9 cellular contexts compared by ENCODE assay signal in the genomic region with DNA sequence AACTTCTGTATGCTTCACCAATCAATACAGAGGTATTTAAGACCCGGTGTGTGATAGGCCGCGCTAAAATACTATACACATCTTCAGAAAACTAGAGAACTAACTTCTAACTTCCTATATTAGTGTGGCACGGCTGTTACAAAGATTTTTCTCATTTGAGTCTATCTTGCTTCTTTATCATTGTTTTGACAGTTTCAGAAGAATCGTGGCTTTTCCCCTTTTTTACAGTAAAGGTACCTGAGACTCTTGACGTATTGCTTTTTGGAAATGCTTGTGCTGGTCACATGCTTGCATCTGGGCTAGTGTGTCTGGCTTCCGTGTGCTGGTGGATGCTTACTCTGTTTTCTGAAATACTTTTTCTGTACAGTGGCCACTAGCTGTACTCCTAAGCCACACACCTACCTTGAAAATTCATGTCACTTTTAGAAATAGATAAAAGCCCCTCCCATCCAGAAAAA. TPM values are rescaled to one million over a fixed set of nuclear protein-coding genes. Genes with fewer than 3 reads are reported as not detected.
A peak's percentile ranks its signal among the peaks of the same experiment; 100 is the strongest.
DNase-seq lines count a peak whose midpoint lies in the region; ATAC-seq and TF ChIP-seq lines count a peak whose summit lies in the region.
"Had no signal": no experiment of that assay in that cellular context is flagged by ENCODE, and none has a peak within 500 bp of the region (broad histone marks: within the 10 kb centered on the region; RNA-seq: fewer than 3 reads in every experiment).

No MANE protein-coding gene starts in this region.

- no peaks in the 10 kb centered on the region for H3K79me2 ChIP-seq in GM23338 (replicated peaks; ENCODE audit: insufficient read depth)

- peak overlapping the region; percentile 88 for H3K4me3 Mint-ChIP-seq in activated T-cell treated with anti-CD3 and anti-CD28 coated beads, Interleukin-2, amount 50 U/mL, for 24 hours
- peak overlapping the region; percentile 94 for H3K4me3 Mint-ChIP-seq in stimulated activated naive CD8-positive, alpha-beta T cell treated with anti-CD3 and anti-CD28 coated beads, Interleukin-15, Interleukin-2, amounts not matched to agents 100 ng/mL and 50 ng/mL, for 24 hours
- H3K4me3 Mint-ChIP-seq in GM23338, result no peak overlapping the region

- H3K36me3 ChIP-seq in GM23338 (ENCODE audit: insufficient read depth), result no peaks in the 10 kb centered on the region

- ATAC-seq in HG02943 (IDR thresholded peaks at IDR 0.05; ENCODE audit: low read depth, unreplicated experiment), result peak; percentile 73
- ATAC-seq in GM23338, result no peak

- no peaks in the 10 kb centered on the region for H3K27me3 Mint-ChIP-seq in activated T-cell treated with anti-CD3 and anti-CD28 coated beads, Interleukin-2, amount 50 U/mL, for 24 hours
- H3K27me3 Mint-ChIP-seq in stimulated activated naive CD8-positive, alpha-beta T cell treated with anti-CD3 and anti-CD28 coated beads, Interleukin-15, Interleukin-2, amounts not matched to agents 100 ng/mL and 50 ng/mL, for 24 hours, result no peaks in the 10 kb centered on the region
- no peaks in the 10 kb centered on the region for H3K27me3 Mint-ChIP-seq in GM23338 (ENCODE audit: insufficient read depth, low read depth, poor library complexity)

- TF ChIP-seq CTCF in GM23338 (conservative IDR thresholded peaks at IDR 0.05; ENCODE audit: low read depth in 2 of 2), result no peak

- H3K4me3 ChIP-seq in GM23338, result no peak overlapping the region

- H3K4me1 ChIP-seq in GM23338 (ENCODE audit: insufficient read depth), result peaks cover 39% of the 10 kb centered on the region

- no peaks in the 10 kb centered on the region for H3F3A ChIP-seq in GM23338 (replicated peaks; ENCODE audit: low read depth)

- H3K27me3 ChIP-seq in GM23338 (ENCODE audit: insufficient read depth), result no peaks in the 10 kb centered on the region

- H3K4me2 ChIP-seq in GM23338, result no peak overlapping the region

- peaks cover 96% of the 10 kb centered on the region for H3K4me1 Mint-ChIP-seq in activated T-cell treated with anti-CD3 and anti-CD28 coated beads, Interleukin-2, amount 50 U/mL, for 24 hours (ENCODE audit: low read depth)
- peaks cover 100% of the 10 kb centered on the region for H3K4me1 Mint-ChIP-seq in stimulated activated naive CD8-positive, alpha-beta T cell treated with anti-CD3 and anti-CD28 coated beads, Interleukin-15, Interleukin-2, amounts not matched to agents 100 ng/mL and 50 ng/mL, for 24 hours (ENCODE audit: low read depth)
- H3K4me1 Mint-ChIP-seq in GM23338, result peaks cover 61% of the 10 kb centered on the region

- peaks cover 45% of the 10 kb centered on the region for H3K36me3 Mint-ChIP-seq in activated T-cell treated with anti-CD3 and anti-CD28 coated beads, Interleukin-2, amount 50 U/mL, for 24 hours (ENCODE audit: low read depth)
- peaks cover 94% of the 10 kb centered on the region for H3K36me3 Mint-ChIP-seq in stimulated activated naive CD8-positive, alpha-beta T cell treated with anti-CD3 and anti-CD28 coated beads, Interleukin-15, Interleukin-2, amounts not matched to agents 100 ng/mL and 50 ng/mL, for 24 hours (ENCODE audit: low read depth)
- no peaks in the 10 kb centered on the region for H3K36me3 Mint-ChIP-seq in GM23338 (ENCODE audit: low read depth)

- DNase-seq in activated T-cell treated with anti-CD3 and anti-CD28 coated beads, Interleukin-2, amount 50 U/mL, for 24 hours, result no peak
- no peak for DNase-seq in activated T-cell treated with anti-CD3 and anti-CD28 coated beads for 4 hours
- peak; percentile 64 for DNase-seq in T-helper 22 cell (ENCODE audit: low read depth)
- DNase-seq in GM23338 (ENCODE audit: low spot score), result no peak
- no peak for DNase-seq in pons (ENCODE audit: low spot score)
- DNase-seq in SIG-M5 treated with dmso at 0.1 percent for 504 hours (lab: John Stamatoyannopoulos, UW; ENCODE audit: unreplicated experiment), result no peak

- no peak overlapping the region for H3K27ac ChIP-seq in GM23338 (ENCODE audit: low read depth)

- no peaks in the 10 kb centered on the region for H4K20me1 ChIP-seq in GM23338 (replicated peaks; ENCODE audit: insufficient read depth)

- peak overlapping the region; percentile 96 for H3K27ac Mint-ChIP-seq in activated T-cell treated with anti-CD3 and anti-CD28 coated beads, Interleukin-2, amount 50 U/mL, for 24 hours
- H3K27ac Mint-ChIP-seq in stimulated activated naive CD8-positive, alpha-beta T cell treated with anti-CD3 and anti-CD28 coated beads, Interleukin-15, Interleukin-2, amounts not matched to agents 100 ng/mL and 50 ng/mL, for 24 hours, result peak overlapping the region; percentile 99
- no peak overlapping the region for H3K27ac Mint-ChIP-seq in GM23338

- H3K9me2 ChIP-seq in GM23338 (ENCODE audit: insufficient read depth), result no peaks in the 10 kb centered on the region

- no peak overlapping the region for H2AFZ ChIP-seq in GM23338

- H3K9me3 Mint-ChIP-seq in activated T-cell treated with anti-CD3 and anti-CD28 coated beads, Interleukin-2, amount 50 U/mL, for 24 hours, result no peaks in the 10 kb centered on the region
- no peaks in the 10 kb centered on the region for H3K9me3 Mint-ChIP-seq in stimulated activated naive CD8-positive, alpha-beta T cell treated with anti-CD3 and anti-CD28 coated beads, Interleukin-15, Interleukin-2, amounts not matched to agents 100 ng/mL and 50 ng/mL, for 24 hours
- no peaks in the 10 kb centered on the region for H3K9me3 Mint-ChIP-seq in GM23338

TF ChIP-seq in GM23338, 12 proteins besides CTCF, POLR2A, EP300 and RAD21 (continues in another document):
- TF ChIP-seq, protein P1, sequence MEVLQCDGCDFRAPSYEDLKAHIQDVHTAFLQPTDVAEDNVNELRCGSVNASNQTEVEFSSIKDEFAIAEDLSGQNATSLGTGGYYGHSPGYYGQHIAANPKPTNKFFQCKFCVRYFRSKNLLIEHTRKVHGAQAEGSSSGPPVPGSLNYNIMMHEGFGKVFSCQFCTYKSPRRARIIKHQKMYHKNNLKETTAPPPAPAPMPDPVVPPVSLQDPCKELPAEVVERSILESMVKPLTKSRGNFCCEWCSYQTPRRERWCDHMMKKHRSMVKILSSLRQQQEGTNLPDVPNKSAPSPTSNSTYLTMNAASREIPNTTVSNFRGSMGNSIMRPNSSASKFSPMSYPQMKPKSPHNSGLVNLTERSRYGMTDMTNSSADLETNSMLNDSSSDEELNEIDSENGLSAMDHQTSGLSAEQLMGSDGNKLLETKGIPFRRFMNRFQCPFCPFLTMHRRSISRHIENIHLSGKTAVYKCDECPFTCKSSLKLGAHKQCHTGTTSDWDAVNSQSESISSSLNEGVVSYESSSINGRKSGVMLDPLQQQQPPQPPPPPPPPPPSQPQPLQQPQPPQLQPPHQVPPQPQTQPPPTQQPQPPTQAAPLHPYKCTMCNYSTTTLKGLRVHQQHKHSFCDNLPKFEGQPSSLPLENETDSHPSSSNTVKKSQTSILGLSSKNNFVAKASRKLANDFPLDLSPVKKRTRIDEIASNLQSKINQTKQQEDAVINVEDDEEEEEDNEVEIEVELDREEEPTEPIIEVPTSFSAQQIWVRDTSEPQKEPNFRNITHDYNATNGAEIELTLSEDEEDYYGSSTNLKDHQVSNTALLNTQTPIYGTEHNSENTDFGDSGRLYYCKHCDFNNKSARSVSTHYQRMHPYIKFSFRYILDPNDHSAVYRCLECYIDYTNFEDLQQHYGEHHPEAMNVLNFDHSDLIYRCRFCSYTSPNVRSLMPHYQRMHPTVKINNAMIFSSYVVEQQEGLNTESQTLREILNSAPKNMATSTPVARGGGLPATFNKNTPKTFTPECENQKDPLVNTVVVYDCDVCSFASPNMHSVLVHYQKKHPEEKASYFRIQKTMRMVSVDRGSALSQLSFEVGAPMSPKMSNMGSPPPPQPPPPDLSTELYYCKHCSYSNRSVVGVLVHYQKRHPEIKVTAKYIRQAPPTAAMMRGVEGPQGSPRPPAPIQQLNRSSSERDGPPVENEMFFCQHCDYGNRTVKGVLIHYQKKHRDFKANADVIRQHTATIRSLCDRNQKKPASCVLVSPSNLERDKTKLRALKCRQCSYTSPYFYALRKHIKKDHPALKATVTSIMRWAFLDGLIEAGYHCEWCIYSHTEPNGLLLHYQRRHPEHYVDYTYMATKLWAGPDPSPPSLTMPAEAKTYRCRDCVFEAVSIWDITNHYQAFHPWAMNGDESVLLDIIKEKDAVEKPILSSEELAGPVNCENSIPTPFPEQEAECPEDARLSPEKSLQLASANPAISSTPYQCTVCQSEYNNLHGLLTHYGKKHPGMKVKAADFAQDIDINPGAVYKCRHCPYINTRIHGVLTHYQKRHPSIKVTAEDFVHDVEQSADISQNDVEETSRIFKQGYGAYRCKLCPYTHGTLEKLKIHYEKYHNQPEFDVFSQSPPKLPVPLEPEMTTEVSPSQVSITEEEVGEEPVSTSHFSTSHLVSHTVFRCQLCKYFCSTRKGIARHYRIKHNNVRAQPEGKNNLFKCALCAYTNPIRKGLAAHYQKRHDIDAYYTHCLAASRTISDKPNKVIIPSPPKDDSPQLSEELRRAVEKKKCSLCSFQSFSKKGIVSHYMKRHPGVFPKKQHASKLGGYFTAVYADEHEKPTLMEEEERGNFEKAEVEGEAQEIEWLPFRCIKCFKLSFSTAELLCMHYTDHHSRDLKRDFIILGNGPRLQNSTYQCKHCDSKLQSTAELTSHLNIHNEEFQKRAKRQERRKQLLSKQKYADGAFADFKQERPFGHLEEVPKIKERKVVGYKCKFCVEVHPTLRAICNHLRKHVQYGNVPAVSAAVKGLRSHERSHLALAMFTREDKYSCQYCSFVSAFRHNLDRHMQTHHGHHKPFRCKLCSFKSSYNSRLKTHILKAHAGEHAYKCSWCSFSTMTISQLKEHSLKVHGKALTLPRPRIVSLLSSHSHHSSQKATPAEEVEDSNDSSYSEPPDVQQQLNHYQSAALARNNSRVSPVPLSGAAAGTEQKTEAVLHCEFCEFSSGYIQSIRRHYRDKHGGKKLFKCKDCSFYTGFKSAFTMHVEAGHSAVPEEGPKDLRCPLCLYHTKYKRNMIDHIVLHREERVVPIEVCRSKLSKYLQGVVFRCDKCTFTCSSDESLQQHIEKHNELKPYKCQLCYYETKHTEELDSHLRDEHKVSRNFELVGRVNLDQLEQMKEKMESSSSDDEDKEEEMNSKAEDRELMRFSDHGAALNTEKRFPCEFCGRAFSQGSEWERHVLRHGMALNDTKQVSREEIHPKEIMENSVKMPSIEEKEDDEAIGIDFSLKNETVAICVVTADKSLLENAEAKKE (CRISPR knock-in tag; IDR thresholded peaks at IDR 0.05), result no peak
- TF ChIP-seq CREB1 (CRISPR knock-in tag; IDR thresholded peaks at IDR 0.05; ENCODE audit: low read depth) (no peak), EZH2 (IDR thresholded peaks at IDR 0.05; ENCODE audit: low read depth, unreplicated experiment) (no peak), POLR2AphosphoS5 (IDR thresholded peaks at IDR 0.05; ENCODE audit: low read depth) (no peak), JUNB (IDR thresholded peaks at IDR 0.05; ENCODE audit: unreplicated experiment) (no peak), ZNF331 (CRISPR knock-in tag; IDR thresholded peaks at IDR 0.05; ENCODE audit: low read depth) (no peak)

RNA-seq across cellular contexts. Expression of a gene that starts 12.7 kb away (rescaled TPM):
- total RNA-seq in GM23338 (2014; rRNA removed; shearing (Covaris generic)), result 0.43 and 1.8 TPM in 2 replicates
- 0.45 and 0.57 TPM in 2 replicates for polyA plus RNA-seq in GM23338 (2016; fragmentation: Nextera tagmentation; extraction: Ambion mirVana)
- total RNA-seq: HT1080 had no signal
